ENCODE assay signal across 30 cellular contexts in genomic region chr2:115560671-115561070, GRCh38.
"Had no signal": no experiment of that assay in that cellular context is flagged by ENCODE, and none has a peak within 500 bp of the region (broad histone marks: within the 10 kb centered on the region; RNA-seq: fewer than 3 reads in every experiment).

No MANE protein-coding gene starts in this region.

- H3K4me1 ChIP-seq: adrenal gland, neural progenitor cell, right atrium auricular region, upper lobe of left lung had no signal

- H3K4me3 ChIP-seq: adrenal gland, dorsolateral prefrontal cortex, neural progenitor cell, right atrium auricular region, upper lobe of left lung had no signal

- H3K4me3 Mint-ChIP-seq: activated B cell treated with CpG ODN at 0.5 μM for 24 hours; activated CD4-positive, alpha-beta T cell treated with anti-CD3 and anti-CD28 coated beads for 36 hours; activated naive CD8-positive, alpha-beta T cell; activated T-cell treated with anti-CD3 and anti-CD28 coated beads, Interleukin-2, amount 50 U/mL, for 24 hours; activated T-helper 17 cell treated with anti-CD3 and anti-CD28 coated beads, Interleukin-2, amount 50 U/mL, for 72 hours; central memory CD8-positive, alpha-beta T cell; effector memory CD8-positive, alpha-beta T cell; mesothelial cell of epicardium; naive thymus-derived CD8-positive, alpha-beta T cell; neural progenitor cell had no signal

- H3K4me1 Mint-ChIP-seq: activated B cell treated with CpG ODN at 0.5 μM for 24 hours; activated CD4-positive, alpha-beta T cell treated with anti-CD3 and anti-CD28 coated beads for 36 hours; activated T-helper 17 cell treated with anti-CD3 and anti-CD28 coated beads, Interleukin-2, amount 50 U/mL, for 72 hours; central memory CD8-positive, alpha-beta T cell; naive thymus-derived CD8-positive, alpha-beta T cell; neural progenitor cell had no signal

- H3K27ac ChIP-seq: adrenal gland, dorsolateral prefrontal cortex, neural progenitor cell, right atrium auricular region, upper lobe of left lung had no signal

- ATAC-seq: activated CD4-positive, alpha-beta T cell treated with anti-CD3 and anti-CD28 coated beads for 36 hours; activated T-helper 17 cell treated with anti-CD3 and anti-CD28 coated beads, Interleukin-2, amount 50 U/mL, for 72 hours; effector memory CD8-positive, alpha-beta T cell; esophagus mucosa; left ventricle myocardium superior; naive thymus-derived CD8-positive, alpha-beta T cell; stimulated activated naive CD8-positive, alpha-beta T cell treated with anti-CD3 and anti-CD28 coated beads, Interleukin-15, Interleukin-2, amounts not matched to agents 100 U/mL and 50 U/mL, for 24 hours had no signal

- H3K27me3 Mint-ChIP-seq: activated B cell treated with CpG ODN at 0.5 μM for 24 hours; activated CD4-positive, alpha-beta T cell treated with anti-CD3 and anti-CD28 coated beads for 36 hours; activated naive CD8-positive, alpha-beta T cell; activated T-cell treated with anti-CD3 and anti-CD28 coated beads, Interleukin-2, amount 50 U/mL, for 24 hours; activated T-helper 17 cell treated with anti-CD3 and anti-CD28 coated beads, Interleukin-2, amount 50 U/mL, for 72 hours; central memory CD8-positive, alpha-beta T cell; effector memory CD8-positive, alpha-beta T cell; naive thymus-derived CD8-positive, alpha-beta T cell; progenitor cell of endocrine pancreas had no signal

- H3K9me3 Mint-ChIP-seq: mesothelial cell of epicardium, neural progenitor cell had no signal

- H3K27ac Mint-ChIP-seq: activated B cell treated with CpG ODN at 0.5 μM for 24 hours; activated CD4-positive, alpha-beta T cell treated with anti-CD3 and anti-CD28 coated beads for 36 hours; activated naive CD8-positive, alpha-beta T cell; activated T-cell treated with anti-CD3 and anti-CD28 coated beads, Interleukin-2, amount 50 U/mL, for 24 hours; activated T-helper 17 cell treated with anti-CD3 and anti-CD28 coated beads, Interleukin-2, amount 50 U/mL, for 72 hours; effector memory CD8-positive, alpha-beta T cell; mesothelial cell of epicardium; naive thymus-derived CD8-positive, alpha-beta T cell; neural progenitor cell; progenitor cell of endocrine pancreas had no signal

- H3K36me3 Mint-ChIP-seq: activated naive CD8-positive, alpha-beta T cell; mesothelial cell of epicardium; naive thymus-derived CD8-positive, alpha-beta T cell; neural progenitor cell had no signal

- DNase-seq: activated B cell treated with CpG ODN at 0.5 μM for 24 hours; activated CD4-positive, alpha-beta T cell treated with anti-CD3 and anti-CD28 coated beads for 36 hours; activated CD4-positive, alpha-beta T cell treated with anti-CD3 and anti-CD28 coated beads, Interleukin-2, amount 50 U/mL, for 4 hours; activated CD8-positive, alpha-beta memory T cell treated with anti-CD3 and anti-CD28 coated beads for 24 hours; activated CD8-positive, alpha-beta memory T cell treated with anti-CD3 and anti-CD28 coated beads, Interleukin-2, amount 50 U/mL, for 4 hours; activated naive CD4-positive, alpha-beta T cell; activated T-cell treated with anti-CD3 and anti-CD28 coated beads, Interleukin-2, amount 50 U/mL, for 24 hours; adrenal gland; dorsolateral prefrontal cortex; effector memory CD8-positive, alpha-beta T cell; foreskin melanocyte; kidney; left ventricle myocardium superior; mammary epithelial cell; naive thymus-derived CD8-positive, alpha-beta T cell; stimulated activated CD4-positive, alpha-beta T cell treated with anti-CD3 and anti-CD28 coated beads, Interleukin-4, amount 100 ng/mL, for 4 hours; stimulated activated naive CD8-positive, alpha-beta T cell treated with anti-CD3 and anti-CD28 coated beads, Interleukin-15, Interleukin-2, amounts not matched to agents 100 U/mL and 50 U/mL, for 24 hours; T1000 had no signal

- FAIRE-seq: astrocyte, colon, endothelial cell of umbilical vein, kidney had no signal

- H3K27me3 ChIP-seq: adrenal gland, dorsolateral prefrontal cortex, neural progenitor cell, right atrium auricular region, upper lobe of left lung had no signal

- H3K9me3 ChIP-seq: adrenal gland, right atrium auricular region, upper lobe of left lung had no signal

- H3K36me3 ChIP-seq: adrenal gland, neural progenitor cell, right atrium auricular region, upper lobe of left lung had no signal
